Comparison of ENCODE assay signal across 14 cellular contexts in genomic region chr2:161386228-161386627, GRCh38. TPM values are rescaled to one million over a fixed set of nuclear protein-coding genes. Genes with fewer than 3 reads are reported as not detected.
DNase-seq lines count a peak whose midpoint lies in the region; ATAC-seq and TF ChIP-seq lines count a peak whose summit lies in the region.
"Had no signal": no experiment of that assay in that cellular context is flagged by ENCODE, and none has a peak within 500 bp of the region (broad histone marks: within the 10 kb centered on the region; RNA-seq: fewer than 3 reads in every experiment).

No MANE protein-coding gene starts in this region.

- no peaks in the 10 kb centered on the region for H3K36me3 ChIP-seq in mucosa of descending colon (ENCODE audit: low read depth)

- intact Hi-C loops in mucosa of descending colon (cut with DNase I, micrococcal nuclease), result no loop called here

- H3K4me1 ChIP-seq in mucosa of descending colon (ENCODE audit: low read depth), result no peaks in the 10 kb centered on the region

- DNase-seq in NB4 (ENCODE audit: low read depth) (peak; percentile 9), NCI-H446 (lab: John Stamatoyannopoulos, UW) (no peak), COR-L47 (lab: John Stamatoyannopoulos, UW) (no peak), AG08395 (ENCODE audit: low spot score) (no peak), mucosa of descending colon (no peak)
- DNase-seq: DMS53; effector CD8-positive, alpha-beta T cell; NCI-H510A treated with DMSO at 0.1 percent for 48 hours; stimulated activated naive CD4-positive, alpha-beta T cell treated with Interleukin-2 at 50 U/mL for 16 hours had no signal

- TF ChIP-seq POLR2A in NB4 (IDR thresholded peaks at IDR 0.05; ENCODE audit: extremely low read depth, insufficient read length), result no peak

- H3K4me3 ChIP-seq in NB4 (ENCODE audit: low read depth, low read length), result no peak overlapping the region
- H3K4me3 ChIP-seq in mucosa of descending colon, result no peak overlapping the region
- H3K4me3 ChIP-seq: SK-N-MC had no signal

- no peaks in the 10 kb centered on the region for H3K9me3 ChIP-seq in mucosa of descending colon

- ATAC-seq in GM18868 (IDR thresholded peaks at IDR 0.05; ENCODE audit: unreplicated experiment) (peak; percentile 60), GM21515 (IDR thresholded peaks at IDR 0.05; ENCODE audit: unreplicated experiment) (peak; percentile 64), HG03066 (IDR thresholded peaks at IDR 0.05; ENCODE audit: low read depth, unreplicated experiment) (peak; percentile 65), mucosa of descending colon (no peak)

- TF ChIP-seq CTCF in NB4 (IDR thresholded peaks at IDR 0.05; ENCODE audit: low read depth, low read length) (no peak), mucosa of descending colon (IDR thresholded peaks at IDR 0.05) (no peak)

RNA-seq across cellular contexts. Expression of gene TBR1, which starts 29.9 kb away (rescaled TPM):
- total RNA-seq in mucosa of descending colon, result not detected
- total RNA-seq: glomerular endothelial cell had no signal
